In the genomic region with DNA sequence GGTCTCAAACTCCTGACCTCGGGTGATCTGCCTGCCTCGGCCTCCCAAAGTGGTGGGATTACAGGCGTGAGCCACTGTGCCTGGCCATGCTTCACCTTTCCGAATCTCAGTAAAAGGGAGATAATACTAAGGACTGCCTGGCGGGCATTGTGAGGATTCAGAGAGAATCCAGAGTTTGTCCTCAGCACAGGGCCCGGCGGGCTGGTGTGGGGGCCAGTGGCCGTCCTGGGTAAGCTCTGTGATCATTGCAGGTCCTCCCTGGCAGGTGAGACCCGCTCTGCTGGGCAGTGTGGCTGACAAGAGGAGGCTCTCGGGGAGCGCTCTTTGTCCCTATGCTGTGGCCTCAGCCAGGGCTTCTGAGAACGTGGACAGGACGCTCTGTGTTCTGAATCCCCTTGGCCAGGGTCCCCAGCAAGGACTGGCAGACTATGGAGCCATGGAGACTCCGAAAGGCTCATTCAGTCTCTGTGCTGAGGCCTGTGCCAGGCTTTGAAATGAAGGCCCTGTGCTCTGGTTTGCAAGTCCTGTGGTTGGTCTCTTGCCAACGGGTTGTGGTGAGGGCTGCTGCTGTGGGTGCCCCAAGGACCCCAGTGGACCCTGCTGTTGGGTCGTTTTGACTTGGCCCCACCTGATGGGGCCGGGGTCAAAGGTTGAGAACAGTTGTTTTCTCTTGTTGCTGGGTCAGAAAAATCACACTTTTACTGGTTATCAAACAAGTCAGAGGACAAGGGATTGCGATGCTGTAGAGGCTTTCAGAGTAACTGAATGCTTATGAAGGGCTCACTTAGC, we compare ENCODE assay signal across 10 cellular contexts. TPM values are rescaled to one million over a fixed set of nuclear protein-coding genes. Genes with fewer than 3 reads are reported as not detected.
DNase-seq lines count a peak whose midpoint lies in the region; ATAC-seq and TF ChIP-seq lines count a peak whose summit lies in the region.
"Had no signal": no experiment of that assay in that cellular context is flagged by ENCODE, and none has a peak within 500 bp of the region (broad histone marks: within the 10 kb centered on the region; RNA-seq: fewer than 3 reads in every experiment).

No MANE protein-coding gene starts in this region.

- H3K4me1 Mint-ChIP-seq in endodermal cell (peaks cover 25% of the 10 kb centered on the region), osteocyte (ENCODE audit: unreplicated experiment) (peaks cover 31% of the 10 kb centered on the region)

- H3K9me2 ChIP-seq in OCI-LY1 (ENCODE audit: low read depth, low read length) = no peaks in the 10 kb centered on the region

- peak overlapping the region; percentile 56 for H3K27ac ChIP-seq in OCI-LY1 (ENCODE audit: low read depth, low read length, poor library complexity, severe bottlenecking)
- H3K27ac ChIP-seq in endodermal cell (ENCODE audit: low read depth, low read length) = no peak overlapping the region

- H3K4me1 ChIP-seq in OCI-LY1 (ENCODE audit: insufficient read depth, low read length, severe bottlenecking) (peaks cover 63% of the 10 kb centered on the region), endodermal cell (ENCODE audit: control insufficient read depth, insufficient read depth, low read length) (peaks cover 6% of the 10 kb centered on the region)

- WGBS in endodermal cell (ENCODE audit: insufficient coverage in 1 of 2, insufficient read length in 1 of 2), 2 experiments = 89 to 92% methylated on average over 15 to 18 of the region's 18 CpGs

- H3K27me3 ChIP-seq in OCI-LY1 (ENCODE audit: insufficient read depth, low read length) (no peaks in the 10 kb centered on the region), endodermal cell (ENCODE audit: control insufficient read depth, insufficient read depth, low read length, poor library complexity, severe bottlenecking) (no peaks in the 10 kb centered on the region)
- H3K27me3 ChIP-seq: ovary had no signal

- H3K9me3 Mint-ChIP-seq in endodermal cell = no peaks in the 10 kb centered on the region
- no peaks in the 10 kb centered on the region for H3K9me3 Mint-ChIP-seq in osteocyte (ENCODE audit: unreplicated experiment)

- no peak for TF ChIP-seq CTCF in OCI-LY1 (IDR thresholded peaks at IDR 0.05; ENCODE audit: low read length)
- TF ChIP-seq CTCF in endodermal cell (conservative IDR thresholded peaks at IDR 0.05) = no peak
- no peak for TF ChIP-seq CTCF in osteocyte (IDR thresholded peaks at IDR 0.05)

- H3K27ac Mint-ChIP-seq in endodermal cell = peak overlapping the region; percentile 55
- peak overlapping the region; percentile 54 for H3K27ac Mint-ChIP-seq in osteocyte (ENCODE audit: unreplicated experiment)

- H3K27me3 Mint-ChIP-seq in endodermal cell (ENCODE audit: insufficient read depth) = no peaks in the 10 kb centered on the region
- peaks cover 2% of the 10 kb centered on the region for H3K27me3 Mint-ChIP-seq in osteocyte (ENCODE audit: unreplicated experiment)

- peak; percentile 34 for DNase-seq in G401 (ENCODE audit: low spot score)
- DNase-seq in endodermal cell = no peak
- no peak for DNase-seq in osteocyte (ENCODE audit: extremely low spot score, unreplicated experiment)
- no peak for DNase-seq in NAMALWA (ENCODE audit: low spot score)
- DNase-seq: NCI-H510A treated with DMSO at 0.1 percent for 48 hours had no signal

- H3F3A ChIP-seq in OCI-LY1 (ENCODE audit: insufficient read depth, low read length) = no peaks in the 10 kb centered on the region

- H4K20me1 ChIP-seq in OCI-LY1 (ENCODE audit: insufficient read depth, low read length) = no peaks in the 10 kb centered on the region

- no peak overlapping the region for H3K9ac ChIP-seq in OCI-LY1 (ENCODE audit: low read length)
- H3K9ac ChIP-seq in endodermal cell (ENCODE audit: extremely low read depth, low read length, poor library complexity, severe bottlenecking) = no peak overlapping the region

- ATAC-seq in GM19455 (IDR thresholded peaks at IDR 0.05; ENCODE audit: unreplicated experiment) (no peak), HG02885 (IDR thresholded peaks at IDR 0.05; ENCODE audit: poor library complexity, unreplicated experiment) (no peak), GM21390 (IDR thresholded peaks at IDR 0.05; ENCODE audit: unreplicated experiment) (no peak)

- H3K79me2 ChIP-seq in OCI-LY1 (ENCODE audit: insufficient read depth, low read length) = no peaks in the 10 kb centered on the region

- H3K36me3 ChIP-seq in OCI-LY1 (ENCODE audit: insufficient read depth, low read length) (peaks cover 10% of the 10 kb centered on the region; the same call in 1 of the 2 replicates), endodermal cell (ENCODE audit: control insufficient read depth, insufficient read depth, low read length) (peaks cover 3% of the 10 kb centered on the region)
- H3K36me3 ChIP-seq: ovary had no signal

- peaks cover 2% of the 10 kb centered on the region for H3K36me3 Mint-ChIP-seq in endodermal cell (ENCODE audit: low read depth)
- no peaks in the 10 kb centered on the region for H3K36me3 Mint-ChIP-seq in osteocyte (ENCODE audit: unreplicated experiment)

- in situ Hi-C loops in G401 (cut with HindIII; ENCODE audit: low sequenced_read_pairs) = no loop called here

- H3K4me2 ChIP-seq in OCI-LY1 (ENCODE audit: low read length) = peak overlapping the region; percentile 32

- H3K4me3 ChIP-seq in OCI-LY1 (ENCODE audit: low read depth, low read length, poor library complexity, severe bottlenecking) (no peak overlapping the region), endodermal cell (ENCODE audit: low read length) (no peak overlapping the region)

- H3K9me3 ChIP-seq in OCI-LY1 (ENCODE audit: low read length) = no peaks in the 10 kb centered on the region
- H3K9me3 ChIP-seq in endodermal cell (ENCODE audit: control insufficient read depth, low read length) = no peaks in the 10 kb centered on the region
- H3K9me3 ChIP-seq: ovary had no signal

- peak overlapping the region; percentile 66 for H3K4me3 Mint-ChIP-seq in endodermal cell
- peak overlapping the region; percentile 42 for H3K4me3 Mint-ChIP-seq in osteocyte (ENCODE audit: unreplicated experiment)

- no peak overlapping the region for H2AFZ ChIP-seq in OCI-LY1 (ENCODE audit: low read length)

RNA-seq across cellular contexts. Expression of gene TPCN2, which starts 2.1 kb away (rescaled TPM):
- total RNA-seq in G401 (2014; rRNA removed; shearing (Covaris generic)) = 13.2 and 17.2 TPM in 2 replicates
- 10 to 100 TPM; 20.7 to 27.9 TPM for total RNA-seq in endodermal cell
- 9.3 TPM for polyA plus RNA-seq in endodermal cell (2013, experiment 1 of 2)
- 8.0 TPM for polyA plus RNA-seq in endodermal cell (2013, experiment 2 of 2)
- 21.0 and 22.4 TPM in 2 replicates for total RNA-seq in osteocyte

RNA-seq across cellular contexts. Expression of gene MRGPRF, which starts 37.7 kb away (rescaled TPM):
- total RNA-seq in G401 (2014; rRNA removed; shearing (Covaris generic)) = 0.18 TPM in 1 of 2 replicates, not detected in the other
- 1 to 10 TPM; 3.7 to 4.7 TPM for total RNA-seq in endodermal cell
- polyA plus RNA-seq in endodermal cell (2013, experiment 1 of 2) = 1.9 TPM
- 1.5 TPM for polyA plus RNA-seq in endodermal cell (2013, experiment 2 of 2)
- total RNA-seq in osteocyte = 7.0 and 8.4 TPM in 2 replicates
